8 cellular contexts compared by ENCODE assay signal in the genomic region with DNA sequence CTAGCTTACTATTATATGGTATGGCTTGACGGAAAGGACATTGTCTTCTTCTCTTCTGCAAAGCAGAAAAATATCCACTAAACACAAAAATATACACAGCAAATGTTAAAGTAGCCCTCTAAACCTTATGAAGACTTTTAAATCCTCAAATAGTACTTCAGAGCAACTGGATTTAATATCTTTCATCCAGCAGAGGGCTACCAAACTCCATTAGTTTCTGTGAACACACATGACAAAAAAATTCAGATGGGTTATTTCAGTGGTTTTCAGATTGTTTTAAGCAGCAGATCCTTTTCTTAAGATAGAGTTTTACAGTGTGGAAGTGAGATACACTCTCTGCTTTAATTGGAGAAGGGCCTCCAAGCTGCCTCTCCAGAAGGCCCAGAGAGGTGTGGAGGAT. TPM values are rescaled to one million over a fixed set of nuclear protein-coding genes. Genes with fewer than 3 reads are reported as not detected.
A peak's percentile ranks its signal among the peaks of the same experiment; 100 is the strongest.
DNase-seq lines count a peak whose midpoint lies in the region; ATAC-seq and TF ChIP-seq lines count a peak whose summit lies in the region.

No MANE protein-coding gene starts in this region.

- H3K4me3 ChIP-seq in AG09309 (ENCODE audit: control insufficient read depth, low read depth, low read length) = no peak overlapping the region
- H3K4me3 ChIP-seq in HUES48 (ENCODE audit: low read depth, low read length) = no peak overlapping the region
- no peak overlapping the region for H3K4me3 ChIP-seq in colonic mucosa

- H3K27me3 ChIP-seq in HUES48 (ENCODE audit: control insufficient read depth, insufficient read depth, low read length) = no peaks in the 10 kb centered on the region
- no peaks in the 10 kb centered on the region for H3K27me3 ChIP-seq in colonic mucosa

- H3K36me3 ChIP-seq in HUES48 (ENCODE audit: control insufficient read depth, insufficient read depth, low read length) = no peaks in the 10 kb centered on the region
- no peaks in the 10 kb centered on the region for H3K36me3 ChIP-seq in colonic mucosa

- H3K27ac ChIP-seq in HUES48 (ENCODE audit: low read depth, low read length) (peak overlapping the region; percentile 30), colonic mucosa (no peak overlapping the region)

- intact Hi-C loops in colonic mucosa (cut with DNase I) (no loop called here), left colon (cut with DNase I, micrococcal nuclease) (no loop called here)

- ATAC-seq in HG02970 (IDR thresholded peaks at IDR 0.05; ENCODE audit: low FRiP score, unreplicated experiment) (no peak), left colon (no peak)

- DNase-seq in AG09309 (ENCODE audit: low read depth) (peak; percentile 31), amniotic epithelial cell (ENCODE audit: low read depth) (peak; percentile 34), left kidney (ENCODE audit: low read depth, low spot score) (peak; percentile 81), colonic mucosa (no peak), left colon (no peak)
- DNase-seq in stimulated activated naive CD4-positive, alpha-beta T cell (lab: John Stamatoyannopoulos, UW) = no peak

- peaks cover 31% of the 10 kb centered on the region for H3K4me1 ChIP-seq in HUES48 (ENCODE audit: control insufficient read depth, insufficient read depth, low read length)
- no peaks in the 10 kb centered on the region for H3K4me1 ChIP-seq in colonic mucosa

- TF ChIP-seq CTCF in AG09309 (IDR thresholded peaks at IDR 0.05; ENCODE audit: control insufficient read depth, insufficient read depth, low read depth, low read length, missing control alignments) (peak; percentile 46), colonic mucosa (IDR thresholded peaks at IDR 0.05) (no peak)

- no peaks in the 10 kb centered on the region for H3K9me3 ChIP-seq in HUES48 (ENCODE audit: control insufficient read depth, insufficient read depth, low read length)
- no peaks in the 10 kb centered on the region for H3K9me3 ChIP-seq in colonic mucosa

- H3K9ac ChIP-seq in HUES48 (ENCODE audit: low read depth, low read length) (no peak overlapping the region), colonic mucosa (ENCODE audit: low read depth in 2 of 2, low read length in 2 of 2) (no peak overlapping the region)

RNA-seq across cellular contexts. Expression of a gene that starts 56.6 kb away (rescaled TPM):
- total RNA-seq in colonic mucosa (10 to 100 TPM in 1 of 2 donors, 1 to 10 TPM in 1; 4.6 to 20.7 TPM), left colon (10 to 100 TPM in 1 of 2 donors, 1 to 10 TPM in 1; 7.4 to 15.1 TPM)

Comparison
In these comparisons a context has a peak if more than half of its experiments do, and no peak if none do; other contexts are left out.
1. DNase-seq: peak in AG09309 (single experiment), amniotic epithelial cell (single experiment) and left kidney (single experiment); none in stimulated activated naive CD4-positive, alpha-beta T cell (0 of 6), colonic mucosa (single experiment) and left colon (0 of 2).